Comparison of ENCODE assay signal across 17 cellular contexts in the genomic region with DNA sequence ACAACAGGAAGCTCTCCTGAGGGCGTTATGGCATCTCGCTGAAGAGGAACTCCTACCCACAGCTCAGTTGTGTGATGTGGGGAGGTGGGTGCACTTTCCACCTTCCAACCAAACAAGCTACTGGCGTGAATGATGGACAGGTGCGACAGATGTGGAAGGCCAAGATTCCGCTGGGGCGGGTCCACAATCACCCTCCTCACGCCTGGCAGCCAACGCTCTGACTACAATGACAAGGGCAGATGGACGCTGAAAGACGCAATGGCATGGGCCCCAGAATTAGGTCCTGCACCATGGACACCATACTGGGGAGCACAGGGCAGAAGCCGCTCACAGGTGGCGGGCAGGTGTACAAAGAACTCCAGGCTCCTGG.
A peak's percentile ranks its signal among the peaks of the same experiment; 100 is the strongest.
DNase-seq lines count a peak whose midpoint lies in the region; ATAC-seq and TF ChIP-seq lines count a peak whose summit lies in the region.
"Had no signal": no experiment of that assay in that cellular context is flagged by ENCODE, and none has a peak within 500 bp of the region (broad histone marks: within the 10 kb centered on the region; RNA-seq: fewer than 3 reads in every experiment).

No MANE protein-coding gene starts in this region.

- H3K9me3 ChIP-seq in naive thymus-derived CD4-positive, alpha-beta T cell (ENCODE audit: control insufficient read depth in 2 of 3, low read length in 3 of 3) = no peaks in the 10 kb centered on the region

- POLR2A ChIA-PET in WTC11 (lab: Charles Lee) = interaction anchor here (0.5 to 0.7 kb wide), 2 partner anchors 23 to 79 kb away, joined by 3 to 4 read pairs; no protein-coding TSS in a partner anchor
- POLR2A ChIA-PET in naive thymus-derived CD4-positive, alpha-beta T cell (lab: Charles Lee) = interaction anchor here (0.5 kb wide), 1 partner anchor 50 kb away, joined by 4 read pairs; no protein-coding TSS in a partner anchor
- POLR2A ChIA-PET in activated CD8-positive, alpha-beta T cell treated with anti-CD3 and anti-CD28 coated beads, Interleukin-2, amount 10 ng/mL, durations not matched to agents 7 days and 5 days (lab: Charles Lee) = no interaction called here

- no peaks in the 10 kb centered on the region for H3K27me3 Mint-ChIP-seq in WTC11 (ENCODE audit: low read depth)
- H3K27me3 Mint-ChIP-seq in naive thymus-derived CD4-positive, alpha-beta T cell = no peaks in the 10 kb centered on the region
- H3K27me3 Mint-ChIP-seq in activated CD8-positive, alpha-beta T cell treated with anti-CD3 and anti-CD28 coated beads, Interleukin-2, amount 10 ng/mL, durations not matched to agents 7 days and 5 days (ENCODE audit: low read depth) = peaks cover 1% of the 10 kb centered on the region
- H3K27me3 Mint-ChIP-seq in T-helper 2 cell treated with Interferon-gamma antibody and Interleukin-4, amounts not matched to agents 5 μg/mL and 100 μg/mL, for 36 hours (ENCODE audit: low read depth) = peaks cover 3% of the 10 kb centered on the region

- no peak overlapping the region for H3K27ac ChIP-seq in naive thymus-derived CD4-positive, alpha-beta T cell (ENCODE audit: low read depth, low read length)
- H3K27ac ChIP-seq: 22Rv1, HL-60 had no signal

- H3K4me3 Mint-ChIP-seq in WTC11 = no peak overlapping the region
- peak overlapping the region in 2 of 10 donors; percentile 15 to 58 for H3K4me3 Mint-ChIP-seq in naive thymus-derived CD4-positive, alpha-beta T cell
- H3K4me3 Mint-ChIP-seq in activated CD8-positive, alpha-beta T cell treated with anti-CD3 and anti-CD28 coated beads, Interleukin-2, amount 10 ng/mL, durations not matched to agents 7 days and 5 days = no peak overlapping the region
- no peak overlapping the region for H3K4me3 Mint-ChIP-seq in T-helper 2 cell treated with Interferon-gamma antibody and Interleukin-4, amounts not matched to agents 5 μg/mL and 100 μg/mL, for 36 hours
- H3K4me3 Mint-ChIP-seq: CD4-positive, CD25-positive, alpha-beta regulatory T cell; HFFc6 had no signal

- DNase-seq in activated CD8-positive, alpha-beta memory T cell treated with anti-CD3 and anti-CD28 coated beads for 24 hours = peak; percentile 49
- no peak for DNase-seq in activated CD8-positive, alpha-beta memory T cell treated with anti-CD3 and anti-CD28 coated beads, Interleukin-2, amount 50 U/mL, for 48 hours
- DNase-seq in WTC11 (ENCODE audit: low spot score) = no peak
- peak in 1 of 9 donors; percentile 20 for DNase-seq in naive thymus-derived CD4-positive, alpha-beta T cell
- DNase-seq in activated CD8-positive, alpha-beta T cell treated with anti-CD3 and anti-CD28 coated beads, Interleukin-2, amount 10 ng/mL, durations not matched to agents 7 days and 5 days = no peak
- DNase-seq in T-helper 2 cell treated with Interferon-gamma antibody and Interleukin-4, amounts not matched to agents 5 μg/mL and 100 μg/mL, for 36 hours (ENCODE audit: low spot score) = no peak
- DNase-seq: CD4-positive, CD25-positive, alpha-beta regulatory T cell; DMS53; GOT3; HCEC 1CT; HFFc6 had no signal

- H3K4me3 ChIP-seq in naive thymus-derived CD4-positive, alpha-beta T cell (ENCODE audit: low read length) = no peak overlapping the region
- H3K4me3 ChIP-seq: GM12878, K562 had no signal

- CTCF ChIA-PET in WTC11 (lab: Charles Lee) = no interaction called here
- CTCF ChIA-PET in naive thymus-derived CD4-positive, alpha-beta T cell (lab: Charles Lee) = no interaction called here
- CTCF ChIA-PET in activated CD8-positive, alpha-beta T cell treated with anti-CD3 and anti-CD28 coated beads, Interleukin-2, amount 10 ng/mL, durations not matched to agents 7 days and 5 days (lab: Charles Lee) = no interaction called here

- intact Hi-C loops in naive thymus-derived CD4-positive, alpha-beta T cell (cut with micrococcal nuclease) = loop anchor here in 1 of 2 donors (10.0 kb wide), 1 partner anchor 136 kb away; no protein-coding TSS in a partner anchor

- H3K36me3 ChIP-seq in naive thymus-derived CD4-positive, alpha-beta T cell (ENCODE audit: control insufficient read depth in 2 of 3, insufficient read depth in 3 of 3, low read length in 3 of 3) = no peaks in the 10 kb centered on the region

- ATAC-seq in WTC11 (no peak), HG02610 (IDR thresholded peaks at IDR 0.05; ENCODE audit: unreplicated experiment) (no peak), GM21786 (IDR thresholded peaks at IDR 0.05; ENCODE audit: unreplicated experiment) (no peak)
- peak; percentile 36 for ATAC-seq in naive thymus-derived CD4-positive, alpha-beta T cell
- no peak for ATAC-seq in activated CD8-positive, alpha-beta T cell treated with anti-CD3 and anti-CD28 coated beads, Interleukin-2, amount 10 ng/mL, durations not matched to agents 7 days and 5 days
- ATAC-seq: GM12878, K562 had no signal

- H3K27ac Mint-ChIP-seq in WTC11 = peak overlapping the region; percentile 44; the same call in 1 of the 2 replicates
- H3K27ac Mint-ChIP-seq in naive thymus-derived CD4-positive, alpha-beta T cell = peak overlapping the region in 6 of 9 donors; percentile 21 to 71 (median 38)
- H3K27ac Mint-ChIP-seq in activated CD8-positive, alpha-beta T cell treated with anti-CD3 and anti-CD28 coated beads, Interleukin-2, amount 10 ng/mL, durations not matched to agents 7 days and 5 days = no peak overlapping the region
- no peak overlapping the region for H3K27ac Mint-ChIP-seq in T-helper 2 cell treated with Interferon-gamma antibody and Interleukin-4, amounts not matched to agents 5 μg/mL and 100 μg/mL, for 36 hours
- H3K27ac Mint-ChIP-seq: CD4-positive, CD25-positive, alpha-beta regulatory T cell; HFFc6 had no signal

- no peak for TF ChIP-seq CTCF in WTC11 (IDR thresholded peaks at IDR 0.05)

- no peaks in the 10 kb centered on the region for H3K9me3 Mint-ChIP-seq in WTC11
- peaks cover 0 to 5% (median 0%) of the 10 kb centered on the region in 11 donors for H3K9me3 Mint-ChIP-seq in naive thymus-derived CD4-positive, alpha-beta T cell
- H3K9me3 Mint-ChIP-seq in activated CD8-positive, alpha-beta T cell treated with anti-CD3 and anti-CD28 coated beads, Interleukin-2, amount 10 ng/mL, durations not matched to agents 7 days and 5 days (ENCODE audit: insufficient read depth) = no peaks in the 10 kb centered on the region
- H3K9me3 Mint-ChIP-seq in T-helper 2 cell treated with Interferon-gamma antibody and Interleukin-4, amounts not matched to agents 5 μg/mL and 100 μg/mL, for 36 hours = no peaks in the 10 kb centered on the region
- H3K9me3 Mint-ChIP-seq: HFFc6 had no signal

- peaks cover 41% of the 10 kb centered on the region for H3K4me1 Mint-ChIP-seq in WTC11
- H3K4me1 Mint-ChIP-seq in naive thymus-derived CD4-positive, alpha-beta T cell = peaks cover 0 to 57% (median 36%) of the 10 kb centered on the region in 7 donors
- no peaks in the 10 kb centered on the region for H3K4me1 Mint-ChIP-seq in activated CD8-positive, alpha-beta T cell treated with anti-CD3 and anti-CD28 coated beads, Interleukin-2, amount 10 ng/mL, durations not matched to agents 7 days and 5 days (ENCODE audit: low read depth)
- no peaks in the 10 kb centered on the region for H3K4me1 Mint-ChIP-seq in T-helper 2 cell treated with Interferon-gamma antibody and Interleukin-4, amounts not matched to agents 5 μg/mL and 100 μg/mL, for 36 hours (ENCODE audit: low read depth)

- H3K27me3 ChIP-seq in naive thymus-derived CD4-positive, alpha-beta T cell (ENCODE audit: control insufficient read depth in 2 of 2, insufficient read depth in 2 of 2, low read length in 2 of 2) = no peaks in the 10 kb centered on the region

- H3K36me3 Mint-ChIP-seq in WTC11 = no peaks in the 10 kb centered on the region
- no peaks in the 10 kb centered on the region for H3K36me3 Mint-ChIP-seq in naive thymus-derived CD4-positive, alpha-beta T cell
- H3K36me3 Mint-ChIP-seq in activated CD8-positive, alpha-beta T cell treated with anti-CD3 and anti-CD28 coated beads, Interleukin-2, amount 10 ng/mL, durations not matched to agents 7 days and 5 days (ENCODE audit: low read depth) = no peaks in the 10 kb centered on the region
- no peaks in the 10 kb centered on the region for H3K36me3 Mint-ChIP-seq in T-helper 2 cell treated with Interferon-gamma antibody and Interleukin-4, amounts not matched to agents 5 μg/mL and 100 μg/mL, for 36 hours (ENCODE audit: low read depth)
- H3K36me3 Mint-ChIP-seq: CD4-positive, CD25-positive, alpha-beta regulatory T cell had no signal

- H3K4me1 ChIP-seq in naive thymus-derived CD4-positive, alpha-beta T cell (ENCODE audit: control insufficient read depth in 2 of 2, insufficient read depth in 2 of 2, low read length in 2 of 2) = peaks cover 0 to 9% of the 10 kb centered on the region in 2 donors

TF ChIP-seq in WTC11, 78 proteins besides CTCF, POLR2A, EP300 and RAD21 (continues in another document):
- TF ChIP-seq, protein P1, sequence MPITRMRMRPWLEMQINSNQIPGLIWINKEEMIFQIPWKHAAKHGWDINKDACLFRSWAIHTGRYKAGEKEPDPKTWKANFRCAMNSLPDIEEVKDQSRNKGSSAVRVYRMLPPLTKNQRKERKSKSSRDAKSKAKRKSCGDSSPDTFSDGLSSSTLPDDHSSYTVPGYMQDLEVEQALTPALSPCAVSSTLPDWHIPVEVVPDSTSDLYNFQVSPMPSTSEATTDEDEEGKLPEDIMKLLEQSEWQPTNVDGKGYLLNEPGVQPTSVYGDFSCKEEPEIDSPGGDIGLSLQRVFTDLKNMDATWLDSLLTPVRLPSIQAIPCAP (CRISPR knock-in tag; IDR thresholded peaks at IDR 0.05) = no peak
- no peak for TF ChIP-seq ZNF232 (CRISPR knock-in tag; IDR thresholded peaks at IDR 0.05)

Comparison
In these comparisons a context has a peak if more than half of its experiments do, and no peak if none do; other contexts are left out.
1. H3K27ac Mint-ChIP-seq: peak in WTC11 (single experiment) and naive thymus-derived CD4-positive, alpha-beta T cell (6 of 9); none in activated CD8-positive, alpha-beta T cell treated with anti-CD3 and anti-CD28 coated beads, Interleukin-2, amount 10 ng/mL, durations not matched to agents 7 days and 5 days (single experiment) and T-helper 2 cell treated with Interferon-gamma antibody and Interleukin-4, amounts not matched to agents 5 μg/mL and 100 μg/mL, for 36 hours (single experiment).